In the genomic region with DNA sequence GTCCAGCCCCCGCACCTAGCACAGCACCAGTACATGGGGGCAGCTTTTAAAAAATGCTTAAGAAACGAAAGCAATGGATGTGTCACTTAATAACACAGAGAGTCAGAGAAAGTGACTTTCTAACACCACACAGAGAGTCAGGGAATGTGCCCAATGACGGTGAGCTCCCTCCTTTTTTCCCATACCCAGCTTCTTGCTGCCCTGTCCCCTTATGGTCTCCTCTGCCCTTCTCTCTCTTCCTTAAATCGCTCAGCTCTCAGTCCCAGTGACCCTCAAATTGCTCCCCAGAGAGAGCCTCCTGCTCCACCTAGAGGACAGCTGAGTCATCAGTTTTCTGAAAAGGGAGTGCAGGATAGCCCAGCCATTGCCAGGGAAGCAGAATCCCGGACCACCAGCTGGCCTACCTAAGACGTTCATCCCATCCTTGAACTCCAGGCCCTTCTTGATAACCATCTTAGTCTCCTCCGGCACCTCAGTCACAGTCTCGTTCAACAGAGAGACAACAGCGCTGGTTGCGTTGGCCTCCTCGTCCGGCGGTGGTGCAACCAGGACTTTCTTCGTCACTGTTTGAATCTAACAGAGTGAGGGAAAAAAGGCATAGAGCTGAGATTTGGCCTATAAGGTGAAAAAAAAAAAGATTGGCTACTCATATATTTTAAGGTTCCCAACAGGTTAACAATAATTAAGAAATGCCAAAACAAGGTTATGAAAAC, we compare ENCODE assay signal across 8 cellular contexts.
DNase-seq lines count a peak whose midpoint lies in the region; ATAC-seq and TF ChIP-seq lines count a peak whose summit lies in the region.

No MANE protein-coding gene starts in this region.

- H3K4me1 ChIP-seq in uterus, result no peaks in the 10 kb centered on the region

- H3K27me3 ChIP-seq in kidney epithelial cell (ENCODE audit: control insufficient read depth, insufficient read depth, low read length) (no peaks in the 10 kb centered on the region), uterus (no peaks in the 10 kb centered on the region)

- ATAC-seq in HG02642 (IDR thresholded peaks at IDR 0.05; ENCODE audit: poor library complexity, unreplicated experiment), result peak; percentile 60

- intact Hi-C loops in uterus (cut with DNase I; ENCODE audit: low total_unique reads), result no loop called here

- H3K4me3 ChIP-seq in kidney epithelial cell (ENCODE audit: low read depth, low read length) (no peak overlapping the region), uterus (no peak overlapping the region)

- H3K27ac ChIP-seq in uterus, result peak overlapping the region in 1 of 2 donors; percentile 79

- DNase-seq in NK-92 treated with Interleukin-12 subunit alpha and Interleukin-12 subunit beta, amount 100 ng/mL, for 24 hours (lab: John Stamatoyannopoulos, UW), result peak; percentile 26
- no peak for DNase-seq in NK-92 (lab: John Stamatoyannopoulos, UW; ENCODE audit: unreplicated experiment)
- peak; percentile 66 for DNase-seq in RPMI7951 (ENCODE audit: low read depth)
- DNase-seq in astrocyte of the hippocampus (ENCODE audit: low read depth, low spot score), result peak; percentile 80
- DNase-seq in kidney epithelial cell (ENCODE audit: low read depth), result no peak
- no peak for DNase-seq in uterus
- no peak for DNase-seq in NCI-H345 (lab: John Stamatoyannopoulos, UW)

- TF ChIP-seq CTCF in kidney epithelial cell (IDR thresholded peaks at IDR 0.05; ENCODE audit: insufficient read depth, low read length, poor library complexity, severe bottlenecking), result peak; percentile 78
- peak in 3 of 4 experiments; percentile 15 to 26 (median 23) for TF ChIP-seq CTCF in uterus (IDR thresholded peaks at IDR 0.05)

- TF ChIP-seq POLR2A in uterus (IDR thresholded peaks at IDR 0.05), result no peak

- no peaks in the 10 kb centered on the region for H3K9me3 ChIP-seq in uterus

- no peaks in the 10 kb centered on the region for H3K36me3 ChIP-seq in kidney epithelial cell (ENCODE audit: control insufficient read depth, insufficient read depth, low read length)
- no peaks in the 10 kb centered on the region for H3K36me3 ChIP-seq in uterus

Comparison
In these comparisons a context has a peak if more than half of its experiments do, and no peak if none do; other contexts are left out.
1. DNase-seq: peak in NK-92 treated with Interleukin-12 subunit alpha and Interleukin-12 subunit beta, amount 100 ng/mL, for 24 hours (single experiment), RPMI7951 (single experiment) and astrocyte of the hippocampus (single experiment); none in NK-92 (single experiment), kidney epithelial cell (single experiment), uterus (0 of 2) and NCI-H345 (single experiment).